Comparison of ENCODE assay signal across 17 cellular contexts in genomic region chr2:29495068-29495467, GRCh38.
A peak's percentile ranks its signal among the peaks of the same experiment; 100 is the strongest.
DNase-seq lines count a peak whose midpoint lies in the region; ATAC-seq and TF ChIP-seq lines count a peak whose summit lies in the region.
"Had no signal": no experiment of that assay in that cellular context is flagged by ENCODE, and none has a peak within 500 bp of the region (broad histone marks: within the 10 kb centered on the region; RNA-seq: fewer than 3 reads in every experiment).

No MANE protein-coding gene starts in this region.

- DNase-seq in HCEC 1CT (peak; percentile 33), esophagus muscularis mucosa (ENCODE audit: extremely low spot score) (peak; percentile 64), upper lobe of right lung (no peak), AG08395 (ENCODE audit: low spot score) (no peak), OCI-M2 (lab: John Stamatoyannopoulos, UW; ENCODE audit: unreplicated experiment) (no peak)
- DNase-seq in activated T-helper 1 cell treated with anti-CD3 and anti-CD28 coated beads, Interleukin-12 subunit alpha, Interleukin-12 subunit beta, Interleukin-2, Interleukin-4 antibody, amounts not matched to agents 30 ng/mL and 10 ng/mL and 1 ng/mL, durations not matched to agents 14 hours and 24 hours and 36 hours (ENCODE audit: low spot score): no peak
- DNase-seq: C1 segment of cervical spinal cord; Calu3; CD4-positive, alpha-beta memory T cell; COR-L47; DMS53; DMS79 treated with DMSO at 0.1 percent for 48 hours; GF-D8; H9; HFFc6 had no signal

- TF ChIP-seq POLR2A in esophagus muscularis mucosa (IDR thresholded peaks at IDR 0.05; ENCODE audit: low read depth): no peak

- no peaks in the 10 kb centered on the region for H3K4me1 ChIP-seq in esophagus muscularis mucosa
- H3K4me1 ChIP-seq in upper lobe of right lung: no peaks in the 10 kb centered on the region

- H3K27me3 ChIP-seq in esophagus muscularis mucosa (peaks cover 0 to 6% (median 0%) of the 10 kb centered on the region in 4 donors), upper lobe of right lung (no peaks in the 10 kb centered on the region)

- H3K4me3 ChIP-seq in esophagus muscularis mucosa (no peak overlapping the region), upper lobe of right lung (no peak overlapping the region)
- H3K4me3 ChIP-seq: GM23338 had no signal

- peaks cover 5% of the 10 kb centered on the region for H3K4me1 Mint-ChIP-seq in activated T-helper 1 cell treated with anti-CD3 and anti-CD28 coated beads, Interleukin-12 subunit alpha, Interleukin-12 subunit beta, Interleukin-2, Interleukin-4 antibody, amounts not matched to agents 30 ng/mL and 10 ng/mL and 1 ng/mL, durations not matched to agents 14 hours and 24 hours and 36 hours (ENCODE audit: low read depth)
- H3K4me1 Mint-ChIP-seq: B cell; CD4-positive, alpha-beta memory T cell; GM23338 had no signal

- H3K27ac ChIP-seq in esophagus muscularis mucosa (replicated peaks in 1 of 4) (no peak overlapping the region), upper lobe of right lung (no peak overlapping the region)

- intact Hi-C loops in esophagus muscularis mucosa (cut with DNase I): no loop called here
- intact Hi-C loops in upper lobe of right lung (cut with DNase I): no loop called here
- intact Hi-C loops in activated T-helper 1 cell treated with anti-CD3 and anti-CD28 coated beads, Interleukin-12 subunit alpha, Interleukin-12 subunit beta, Interleukin-2, Interleukin-4 antibody, amounts not matched to agents 30 ng/mL and 10 ng/mL and 1 ng/mL, durations not matched to agents 14 hours and 24 hours and 36 hours (cut with micrococcal nuclease): no loop called here

- no peak overlapping the region for H3K4me3 Mint-ChIP-seq in activated T-helper 1 cell treated with anti-CD3 and anti-CD28 coated beads, Interleukin-12 subunit alpha, Interleukin-12 subunit beta, Interleukin-2, Interleukin-4 antibody, amounts not matched to agents 30 ng/mL and 10 ng/mL and 1 ng/mL, durations not matched to agents 14 hours and 24 hours and 36 hours
- H3K4me3 Mint-ChIP-seq: B cell; CD4-positive, alpha-beta memory T cell; GM23338; H9; HFFc6 had no signal

- peaks cover 4% of the 10 kb centered on the region for H3K27me3 Mint-ChIP-seq in activated T-helper 1 cell treated with anti-CD3 and anti-CD28 coated beads, Interleukin-12 subunit alpha, Interleukin-12 subunit beta, Interleukin-2, Interleukin-4 antibody, amounts not matched to agents 30 ng/mL and 10 ng/mL and 1 ng/mL, durations not matched to agents 14 hours and 24 hours and 36 hours (ENCODE audit: insufficient read depth)
- H3K27me3 Mint-ChIP-seq: CD4-positive, alpha-beta memory T cell had no signal

- no peak overlapping the region for H3K27ac Mint-ChIP-seq in activated T-helper 1 cell treated with anti-CD3 and anti-CD28 coated beads, Interleukin-12 subunit alpha, Interleukin-12 subunit beta, Interleukin-2, Interleukin-4 antibody, amounts not matched to agents 30 ng/mL and 10 ng/mL and 1 ng/mL, durations not matched to agents 14 hours and 24 hours and 36 hours
- H3K27ac Mint-ChIP-seq: B cell, GM23338, H9, HFFc6 had no signal

- WGBS in esophagus muscularis mucosa: 61% methylated on average over 6 of the region's 6 CpGs

- H3K9me3 Mint-ChIP-seq in activated T-helper 1 cell treated with anti-CD3 and anti-CD28 coated beads, Interleukin-12 subunit alpha, Interleukin-12 subunit beta, Interleukin-2, Interleukin-4 antibody, amounts not matched to agents 30 ng/mL and 10 ng/mL and 1 ng/mL, durations not matched to agents 14 hours and 24 hours and 36 hours: no peaks in the 10 kb centered on the region
- H3K9me3 Mint-ChIP-seq: GM23338, H9, HFFc6 had no signal

- H3K9me3 ChIP-seq in esophagus muscularis mucosa (no peaks in the 10 kb centered on the region), upper lobe of right lung (no peaks in the 10 kb centered on the region)

- TF ChIP-seq EP300 in esophagus muscularis mucosa (IDR thresholded peaks at IDR 0.05): no peak

- no peaks in the 10 kb centered on the region for H3K36me3 ChIP-seq in esophagus muscularis mucosa
- no peaks in the 10 kb centered on the region for H3K36me3 ChIP-seq in upper lobe of right lung

- TF ChIP-seq CTCF in esophagus muscularis mucosa (IDR thresholded peaks at IDR 0.05) (no peak), upper lobe of right lung (IDR thresholded peaks at IDR 0.05) (no peak)

- H3K36me3 Mint-ChIP-seq in activated T-helper 1 cell treated with anti-CD3 and anti-CD28 coated beads, Interleukin-12 subunit alpha, Interleukin-12 subunit beta, Interleukin-2, Interleukin-4 antibody, amounts not matched to agents 30 ng/mL and 10 ng/mL and 1 ng/mL, durations not matched to agents 14 hours and 24 hours and 36 hours (ENCODE audit: low read depth): no peaks in the 10 kb centered on the region
- H3K36me3 Mint-ChIP-seq: CD4-positive, alpha-beta memory T cell had no signal

- peak; percentile 45 for ATAC-seq in upper lobe of right lung
- ATAC-seq: GM23338 had no signal

Comparison
In these comparisons a context has a peak if more than half of its experiments do, and no peak if none do; other contexts are left out.
1. DNase-seq: peak in HCEC 1CT (single experiment) and esophagus muscularis mucosa (single experiment); none in upper lobe of right lung (single experiment), AG08395 (single experiment), OCI-M2 (single experiment) and activated T-helper 1 cell treated with anti-CD3 and anti-CD28 coated beads, Interleukin-12 subunit alpha, Interleukin-12 subunit beta, Interleukin-2, Interleukin-4 antibody, amounts not matched to agents 30 ng/mL and 10 ng/mL and 1 ng/mL, durations not matched to agents 14 hours and 24 hours and 36 hours (single experiment).